ENCODE assay signal across 15 cellular contexts in genomic region chr5:38892363-38892762, GRCh38. TPM values are rescaled to one million over a fixed set of nuclear protein-coding genes. Genes with fewer than 3 reads are reported as not detected.
A peak's percentile ranks its signal among the peaks of the same experiment; 100 is the strongest.
DNase-seq lines count a peak whose midpoint lies in the region; ATAC-seq, FAIRE-seq and TF ChIP-seq lines count a peak whose summit lies in the region.
"Had no signal": no experiment of that assay in that cellular context is flagged by ENCODE, and none has a peak within 500 bp of the region (broad histone marks: within the 10 kb centered on the region; RNA-seq: fewer than 3 reads in every experiment).

No MANE protein-coding gene starts in this region.

- peaks cover 5 to 32% of the 10 kb centered on the region in 2 donors for H3K9me3 Mint-ChIP-seq in stimulated activated naive CD8-positive, alpha-beta T cell treated with anti-CD3 and anti-CD28 coated beads, Interleukin-15, amount 100 ng/mL, for 72 hours
- peaks cover 7% of the 10 kb centered on the region for H3K9me3 Mint-ChIP-seq in endothelial cell (ENCODE audit: unreplicated experiment)

- peak; percentile 75 for FAIRE-seq in HTR-8/SVneo (lab: Jason Lieb, UNC)
- FAIRE-seq: GM18507 had no signal

- H3K4me3 Mint-ChIP-seq in stimulated activated naive CD8-positive, alpha-beta T cell treated with anti-CD3 and anti-CD28 coated beads, Interleukin-15, amount 100 ng/mL, for 72 hours = no peak overlapping the region
- peak overlapping the region; percentile 23 for H3K4me3 Mint-ChIP-seq in endothelial cell (ENCODE audit: unreplicated experiment)
- H3K4me3 Mint-ChIP-seq: CD4-positive, CD25-positive, alpha-beta regulatory T cell; H9 had no signal

- no peak for TF ChIP-seq CTCF in endothelial cell (IDR thresholded peaks at IDR 0.05; ENCODE audit: unreplicated experiment)

- DNase-seq in stimulated activated naive CD8-positive, alpha-beta T cell treated with anti-CD3 and anti-CD28 coated beads, Interleukin-15, amount 100 ng/mL, for 72 hours = no peak
- no peak for DNase-seq in stimulated activated naive CD8-positive, alpha-beta T cell treated with anti-CD3 and anti-CD28 coated beads, Interleukin-15, Interleukin-2, amounts not matched to agents 100 U/mL and 50 U/mL, for 24 hours
- DNase-seq in HTR-8/SVneo (ENCODE audit: insufficient read length, low spot score) (no peak), endothelial cell (ENCODE audit: low spot score) (no peak), kidney glomerular epithelial cell (lab: John Stamatoyannopoulos, UW) (no peak)
- no peak for DNase-seq in stimulated activated CD4-positive, alpha-beta T cell treated with anti-CD3 and anti-CD28 coated beads, Interleukin-4, amount 100 ng/mL, for 4 hours
- no peak for DNase-seq in activated naive CD4-positive, alpha-beta T cell treated with Interleukin-2 at 50 U/mL for 16 hours
- DNase-seq: 8988T; AML-193; CD4-positive, CD25-positive, alpha-beta regulatory T cell; GF-D8; GOT3; H9 had no signal

- ATAC-seq in stimulated activated naive CD8-positive, alpha-beta T cell treated with anti-CD3 and anti-CD28 coated beads, Interleukin-15, amount 100 ng/mL, for 72 hours = peak; percentile 58
- ATAC-seq in stimulated activated naive CD8-positive, alpha-beta T cell treated with anti-CD3 and anti-CD28 coated beads, Interleukin-15, Interleukin-2, amounts not matched to agents 100 U/mL and 50 U/mL, for 24 hours = no peak

- peaks cover 35% of the 10 kb centered on the region for H3K27me3 Mint-ChIP-seq in stimulated activated naive CD8-positive, alpha-beta T cell treated with anti-CD3 and anti-CD28 coated beads, Interleukin-15, amount 100 ng/mL, for 72 hours
- peaks cover 2% of the 10 kb centered on the region for H3K27me3 Mint-ChIP-seq in endothelial cell (ENCODE audit: unreplicated experiment)

- H3K27ac Mint-ChIP-seq in stimulated activated naive CD8-positive, alpha-beta T cell treated with anti-CD3 and anti-CD28 coated beads, Interleukin-15, amount 100 ng/mL, for 72 hours = no peak overlapping the region
- no peak overlapping the region for H3K27ac Mint-ChIP-seq in endothelial cell (ENCODE audit: unreplicated experiment)
- H3K27ac Mint-ChIP-seq: CD4-positive, CD25-positive, alpha-beta regulatory T cell had no signal

- H3K4me1 Mint-ChIP-seq in stimulated activated naive CD8-positive, alpha-beta T cell treated with anti-CD3 and anti-CD28 coated beads, Interleukin-15, amount 100 ng/mL, for 72 hours = no peaks in the 10 kb centered on the region
- peaks cover 8% of the 10 kb centered on the region for H3K4me1 Mint-ChIP-seq in endothelial cell (ENCODE audit: unreplicated experiment)
- H3K4me1 Mint-ChIP-seq: CD4-positive, CD25-positive, alpha-beta regulatory T cell had no signal

- H3K36me3 Mint-ChIP-seq in endothelial cell (ENCODE audit: low read depth, unreplicated experiment) = peaks cover 7% of the 10 kb centered on the region
- H3K36me3 Mint-ChIP-seq: CD4-positive, CD25-positive, alpha-beta regulatory T cell had no signal

RNA-seq across cellular contexts. Expression of gene OSMR, which starts 46.6 kb away (rescaled TPM):
- 17.4 TPM for total RNA-seq in endothelial cell (ENCODE audit: unreplicated experiment)
- total RNA-seq: CD4-positive, CD25-positive, alpha-beta regulatory T cell; HT-29 had no signal
